In genomic region chr1:184228558-184228957, GRCh38 we compare ENCODE assay signal across 9 cellular contexts.
"Had no signal": no experiment of that assay in that cellular context is flagged by ENCODE, and none has a peak within 500 bp of the region (broad histone marks: within the 10 kb centered on the region; RNA-seq: fewer than 3 reads in every experiment).

No MANE protein-coding gene starts in this region.

- H3K4me3 ChIP-seq: GM23248, GM23338, HAP-1 had no signal

- H3K4me2 ChIP-seq: GM23338 had no signal

- H3K4me1 ChIP-seq: HAP-1 had no signal

- H3K36me3 ChIP-seq: HAP-1 had no signal

- DNase-seq: GM23248, GOT3, H7, H9, HCEC 1CT, HFFc6 had no signal

- H3K9me3 ChIP-seq: HAP-1 had no signal

- ATAC-seq: GM23338, HCT116 had no signal

- H3K27ac ChIP-seq: GM23248 had no signal

- H3K9ac ChIP-seq: GM23248 had no signal

- H2AFZ ChIP-seq: GM23248, GM23338 had no signal
